29 cellular contexts compared by ENCODE assay signal in the genomic region with DNA sequence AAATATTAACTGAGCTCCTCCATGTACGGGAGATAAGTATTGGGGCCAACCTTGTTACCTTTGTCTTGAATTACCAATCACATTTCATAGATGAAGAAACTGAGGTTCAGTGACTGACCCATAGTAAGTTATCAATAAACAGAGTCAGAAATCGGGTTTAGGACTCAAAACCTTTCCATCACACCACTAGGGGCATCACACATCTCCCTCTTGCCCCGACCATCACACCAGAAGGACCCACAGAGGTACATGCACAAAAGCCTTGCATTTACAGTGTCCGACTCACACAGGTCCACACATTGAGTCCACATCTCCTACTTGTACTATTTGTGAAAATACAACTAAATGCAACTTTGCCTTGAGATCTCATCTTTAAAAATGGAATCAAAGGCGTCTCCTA. TPM values are rescaled to one million over a fixed set of nuclear protein-coding genes. Genes with fewer than 3 reads are reported as not detected.
DNase-seq lines count a peak whose midpoint lies in the region; ATAC-seq and TF ChIP-seq lines count a peak whose summit lies in the region.
"Had no signal": no experiment of that assay in that cellular context is flagged by ENCODE, and none has a peak within 500 bp of the region (broad histone marks: within the 10 kb centered on the region; RNA-seq: fewer than 3 reads in every experiment).

No MANE protein-coding gene starts in this region.

- 90 to 91% methylated on average over 5 of the region's 5 CpGs for WGBS in thyroid gland, 2 donors

- H3K27me3 ChIP-seq in thyroid gland (no peaks in the 10 kb centered on the region), osteoblast (ENCODE audit: insufficient read depth, low read length) (peaks cover 3% of the 10 kb centered on the region)
- H3K27me3 ChIP-seq: colonic mucosa, gastroesophageal sphincter, testis had no signal

- H3K36me3 Mint-ChIP-seq in chondrocyte (ENCODE audit: low read depth) = no peaks in the 10 kb centered on the region
- H3K36me3 Mint-ChIP-seq: CD4-positive, alpha-beta memory T cell; naive B cell; stimulated activated memory B cell treated with anti-CD40 and anti-IgM and Interleukin-4, amounts not matched to agents 10 μg/mL and 1 μg/mL and 100 μg/mL, for 72 hours had no signal

- peaks cover 33 to 37% of the 10 kb centered on the region in 2 donors for H3K4me1 ChIP-seq in thyroid gland
- no peaks in the 10 kb centered on the region for H3K4me1 ChIP-seq in osteoblast (ENCODE audit: insufficient read depth, low read length)
- H3K4me1 ChIP-seq: colonic mucosa, testis had no signal

- H3K27ac ChIP-seq in thyroid gland (peak overlapping the region; percentile 14 to 60 (median 15)), osteoblast (ENCODE audit: low read depth, low read length) (no peak overlapping the region)
- H3K27ac ChIP-seq: colonic mucosa, gastroesophageal sphincter, HL-60, RWPE1, SK-N-MC, testis had no signal

- peaks cover 12% of the 10 kb centered on the region for H3K4me1 Mint-ChIP-seq in chondrocyte (ENCODE audit: low read depth)
- H3K4me1 Mint-ChIP-seq: activated CD4-positive, alpha-beta T cell treated with anti-CD3 and anti-CD28 coated beads, Interleukin-2, amount 10 ng/mL, durations not matched to agents 24 days and 14 days; CD4-positive, alpha-beta memory T cell had no signal

- H3K9me3 Mint-ChIP-seq in chondrocyte (ENCODE audit: low read depth) = no peaks in the 10 kb centered on the region
- H3K9me3 Mint-ChIP-seq: activated CD4-positive, alpha-beta T cell treated with anti-CD3 and anti-CD28 coated beads, Interleukin-2, amount 10 ng/mL, durations not matched to agents 24 days and 14 days; CD4-positive, alpha-beta memory T cell; naive B cell; stimulated activated memory B cell treated with anti-CD40 and anti-IgM and Interleukin-4, amounts not matched to agents 10 μg/mL and 1 μg/mL and 100 μg/mL, for 72 hours had no signal

- peak; percentile 12 for TF ChIP-seq CTCF in GM12865 (IDR thresholded peaks at IDR 0.05; ENCODE audit: insufficient read depth, low read depth, low read length, missing control alignments)
- peak; percentile 24 for TF ChIP-seq CTCF in chondrocyte (IDR thresholded peaks at IDR 0.05)
- no peak for TF ChIP-seq CTCF in thyroid gland (IDR thresholded peaks at IDR 0.05)
- no peak for TF ChIP-seq CTCF in osteoblast (IDR thresholded peaks at IDR 0.05; ENCODE audit: extremely low read depth, low read depth, low read length)

- no peak for DNase-seq in GM12865 (ENCODE audit: low read depth)
- peak; percentile 16 for DNase-seq in NAMALWA (ENCODE audit: low spot score)
- no peak for DNase-seq in chondrocyte (ENCODE audit: low spot score)
- DNase-seq in thyroid gland = no peak
- no peak for DNase-seq in osteoblast (ENCODE audit: insufficient read length, low spot score, missing footprints)
- DNase-seq in G401 (ENCODE audit: low spot score) = no peak
- DNase-seq: activated CD4-positive, alpha-beta T cell treated with anti-CD3 and anti-CD28 coated beads, Interleukin-2, amount 10 ng/mL, durations not matched to agents 24 days and 14 days; activated naive CD4-positive, alpha-beta T cell; activated T-cell treated with anti-CD3 and anti-CD28 coated beads, Interleukin-2, amount 50 U/mL, for 48 hours; CD4-positive, alpha-beta memory T cell; colonic mucosa; effector memory CD4-positive, alpha-beta T cell; left ventricle myocardium superior; naive B cell; NCI-H1092 treated with DMSO at 0.1 percent for 48 hours; NCI-H1930; NCI-H526 treated with DMSO at 0.1 percent for 48 hours; occipital lobe; stimulated activated CD4-positive, alpha-beta T cell treated with anti-CD3 and anti-CD28 coated beads, Interleukin-4, amount 100 ng/mL, for 1 hour; T-helper 2 cell; testis had no signal

- intact Hi-C loops in thyroid gland (cut with DNase I) = no loop called here

- no peak overlapping the region for H3K4me3 Mint-ChIP-seq in chondrocyte (ENCODE audit: unreplicated experiment)
- H3K4me3 Mint-ChIP-seq: activated CD4-positive, alpha-beta T cell treated with anti-CD3 and anti-CD28 coated beads, Interleukin-2, amount 10 ng/mL, durations not matched to agents 24 days and 14 days; CD4-positive, alpha-beta memory T cell; naive B cell; stimulated activated memory B cell treated with anti-CD40 and anti-IgM and Interleukin-4, amounts not matched to agents 10 μg/mL and 1 μg/mL and 100 μg/mL, for 72 hours had no signal

- H3K36me3 ChIP-seq in thyroid gland (no peaks in the 10 kb centered on the region), osteoblast (ENCODE audit: insufficient read depth, low read length) (no peaks in the 10 kb centered on the region)
- H3K36me3 ChIP-seq: colonic mucosa, gastroesophageal sphincter had no signal

- no peak overlapping the region for H2AFZ ChIP-seq in osteoblast (ENCODE audit: low read length)

- no peaks in the 10 kb centered on the region for H4K20me1 ChIP-seq in osteoblast (ENCODE audit: insufficient read depth, low read length)

- TF ChIP-seq POLR2A in thyroid gland (IDR thresholded peaks at IDR 0.05) = no peak

- H3K27ac Mint-ChIP-seq in chondrocyte (ENCODE audit: unreplicated experiment) = no peak overlapping the region
- H3K27ac Mint-ChIP-seq: activated CD4-positive, alpha-beta T cell treated with anti-CD3 and anti-CD28 coated beads, Interleukin-2, amount 10 ng/mL, durations not matched to agents 24 days and 14 days; CD4-positive, alpha-beta memory T cell; naive B cell; stimulated activated memory B cell treated with anti-CD40 and anti-IgM and Interleukin-4, amounts not matched to agents 10 μg/mL and 1 μg/mL and 100 μg/mL, for 72 hours had no signal

- peaks cover 23% of the 10 kb centered on the region for H3K27me3 Mint-ChIP-seq in chondrocyte (ENCODE audit: low read depth)

- ATAC-seq in GM19467 (IDR thresholded peaks at IDR 0.05; ENCODE audit: unreplicated experiment) = no peak
- ATAC-seq: esophagus mucosa; gastroesophageal sphincter; left ventricle myocardium superior; stimulated activated memory B cell treated with anti-CD40 and anti-IgM and Interleukin-4, amounts not matched to agents 10 μg/mL and 1 μg/mL and 100 μg/mL, for 72 hours had no signal

- H3K4me2 ChIP-seq in osteoblast (ENCODE audit: insufficient read depth, low read length) = no peak overlapping the region

- H3K4me3 ChIP-seq in GM12865 (ENCODE audit: low read depth, low read length) (no peak overlapping the region), thyroid gland (replicated peaks in 1 of 3) (no peak overlapping the region), osteoblast (ENCODE audit: insufficient read depth, low read length) (no peak overlapping the region)
- H3K4me3 ChIP-seq: colonic mucosa, gastroesophageal sphincter, SK-N-MC, testis had no signal

- H3K79me2 ChIP-seq in osteoblast (ENCODE audit: insufficient read depth, low read length) = no peaks in the 10 kb centered on the region

- H3K9me3 ChIP-seq in thyroid gland (no peaks in the 10 kb centered on the region), osteoblast (ENCODE audit: low read depth, low read length) (no peaks in the 10 kb centered on the region)
- H3K9me3 ChIP-seq: colonic mucosa, gastroesophageal sphincter, testis had no signal

- in situ Hi-C loops in G401 (cut with HindIII; ENCODE audit: low sequenced_read_pairs) = no loop called here

RNA-seq across cellular contexts. Expression of gene KCNA5, which starts 29.4 kb away (rescaled TPM):
- total RNA-seq in chondrocyte (1.0 to 6.7 TPM (median 6.5 TPM) in 3 replicates), thyroid gland (1 to 10 TPM in 1 of 4 donors, under 1 TPM in 3; 0.40 to 1.0 (median 0.76) TPM), osteoblast (not detected in 2 replicates)
- total RNA-seq in G401 (2014; rRNA removed; shearing (Covaris generic)) = not detected in 2 replicates
- total RNA-seq: activated CD4-positive, alpha-beta T cell treated with anti-CD3 and anti-CD28 coated beads, Interleukin-2, amount 10 ng/mL, durations not matched to agents 24 days and 14 days; CD4-positive, alpha-beta memory T cell; esophagus mucosa; LHCN-M2 had no signal

Comparison
In these comparisons a context has a peak if more than half of its experiments do, and no peak if none do; other contexts are left out.
1. CTCF ChIP-seq: peak in GM12865 (single experiment) and chondrocyte (single experiment); none in thyroid gland (0 of 6) and osteoblast (single experiment).